8 cellular contexts compared by ENCODE assay signal in genomic region chr5:58582411-58583393, GRCh38. TPM values are rescaled to one million over a fixed set of nuclear protein-coding genes. Genes with fewer than 3 reads are reported as not detected.
DNase-seq lines count a peak whose midpoint lies in the region; ATAC-seq and TF ChIP-seq lines count a peak whose summit lies in the region.

Gene RAB3C (plus strand): TSS chr5:58583075. CDS start chr5:58583209, 134 bp downstream.

- intact Hi-C loops in dorsolateral prefrontal cortex (cut with DNase I) = no loop called here

- peak within 1 kb of the TSS in 45 of 59 donors; percentile 5 to 73 (median 58) for H3K27ac ChIP-seq in dorsolateral prefrontal cortex

- TF ChIP-seq CTCF in AG09309 (IDR thresholded peaks at IDR 0.05; ENCODE audit: control insufficient read depth, insufficient read depth, low read depth, low read length, missing control alignments) (no peak), dorsolateral prefrontal cortex (IDR thresholded peaks at IDR 0.05 in 54 of 56, conservative IDR thresholded peaks at IDR 0.05 in 2 of 56; ENCODE audit: low read depth in 1 of 56, partially characterized antibody in 56 of 56) (peak in 23 of 56 donors; percentile 6 to 48 (median 18))

- DNase-seq in AG09309 (ENCODE audit: low read depth) (peak; percentile 70), NCI-H2081 treated with DMSO at 0.1 percent for 48 hours (lab: John Stamatoyannopoulos, UW) (peak; percentile 59), UCSD-AML1 (lab: John Stamatoyannopoulos, UW; ENCODE audit: unreplicated experiment) (peak; percentile 92), dorsolateral prefrontal cortex (peak; percentile 81 to 96 (median 95)), left lobe of liver (ENCODE audit: low spot score) (peak; percentile 95)
- peak; percentile 50 to 52 for DNase-seq in stimulated activated CD4-positive, alpha-beta T cell treated with anti-CD3 and anti-CD28 coated beads, Interleukin-15, amount 100 ng/mL, for 48 hours (ENCODE audit: low read depth in 2 of 2)

- ATAC-seq in GM18861 (IDR thresholded peaks at IDR 0.05; ENCODE audit: unreplicated experiment) (peak; percentile 100), HG03060 (IDR thresholded peaks at IDR 0.05; ENCODE audit: low read depth, unreplicated experiment) (peak; percentile 99), left lobe of liver (peak; percentile 100)

- H3K4me3 ChIP-seq in AG09309 (ENCODE audit: control insufficient read depth, low read depth, low read length) (peak within 1 kb of the TSS; percentile 40), dorsolateral prefrontal cortex (peak within 1 kb of the TSS; percentile 48 to 90 (median 70))

- peaks cover 0 to 15% (median 0%) of the 10 kb centered on the region in 45 donors for H3K27me3 ChIP-seq in dorsolateral prefrontal cortex

RNA-seq across cellular contexts. Expression of gene RAB3C, which starts in this region (rescaled TPM):
- 100 to 1,000 TPM in 93 of 120 experiments, 10 to 100 TPM in 27; 24.4 to 219 (median 126) TPM for total RNA-seq in dorsolateral prefrontal cortex
- total RNA-seq in left lobe of liver = 0.38 TPM

Comparison
In these comparisons a context has a peak if more than half of its experiments do, and no peak if none do; other contexts are left out.
1. Peak in every context shown above with its lines: DNase-seq, ATAC-seq, H3K4me3 ChIP-seq and H3K27ac ChIP-seq.
2. RNA of gene RAB3C (total RNA-seq): 24.4 to 219 TPM in dorsolateral prefrontal cortex; 0.38 TPM in left lobe of liver (single experiment); every median in the first group is over 10 times any median in the second.
3. Peak in DNase-seq and ATAC-seq in left lobe of liver; RNA of the gene not detected or under 1 TPM.